ENCODE assay signal across 21 cellular contexts in the genomic region with DNA sequence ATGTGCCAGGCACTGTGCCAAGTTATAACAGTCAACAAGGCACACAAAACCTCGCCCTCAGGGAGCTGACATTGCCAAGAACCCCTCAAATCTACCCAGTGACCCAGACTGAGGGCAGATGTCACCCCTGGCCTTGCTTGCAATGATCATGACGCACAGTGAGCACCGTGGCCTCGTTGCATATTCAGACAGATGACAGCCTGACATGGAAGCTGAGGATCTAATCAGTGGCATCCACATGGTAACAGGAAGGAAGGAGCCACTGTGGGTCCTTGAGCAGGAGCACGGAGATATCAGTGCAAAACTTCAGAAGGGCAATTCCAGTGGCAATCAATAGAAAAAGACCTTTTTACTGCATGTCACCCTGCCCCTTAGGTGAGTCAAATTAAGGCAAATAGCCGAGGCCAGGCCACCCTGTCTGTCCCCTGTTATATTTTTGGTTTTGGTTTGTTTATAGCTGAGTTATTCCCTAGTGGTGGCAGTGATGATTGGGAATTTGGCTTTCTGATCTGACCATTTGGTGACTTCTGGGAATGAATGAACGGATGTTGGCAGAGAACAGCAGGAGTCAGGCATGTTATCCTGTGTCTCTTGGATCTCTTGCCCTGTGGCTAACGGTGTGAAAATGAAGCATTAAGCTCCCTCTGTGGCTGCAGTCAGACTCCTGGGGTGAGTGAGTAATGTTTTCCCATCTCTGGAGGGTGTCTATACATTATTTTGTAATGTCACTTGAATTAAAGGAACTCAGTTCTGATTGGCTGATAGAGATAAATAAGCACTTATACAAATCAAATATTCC. TPM values are rescaled to one million over a fixed set of nuclear protein-coding genes. Genes with fewer than 3 reads are reported as not detected.
A peak's percentile ranks its signal among the peaks of the same experiment; 100 is the strongest.
DNase-seq lines count a peak whose midpoint lies in the region; ATAC-seq and TF ChIP-seq lines count a peak whose summit lies in the region.
"Had no signal": no experiment of that assay in that cellular context is flagged by ENCODE, and none has a peak within 500 bp of the region (broad histone marks: within the 10 kb centered on the region; RNA-seq: fewer than 3 reads in every experiment).

No MANE protein-coding gene starts in this region.

- no peak overlapping the region for H2AFZ ChIP-seq in neural progenitor cell (replicated peaks)

- ATAC-seq in HG02588 (IDR thresholded peaks at IDR 0.05; ENCODE audit: unreplicated experiment): no peak
- ATAC-seq: HCT116, left colon had no signal

- no peaks in the 10 kb centered on the region for H3K4me1 ChIP-seq in neural progenitor cell
- H3K4me1 ChIP-seq: esophagus muscularis mucosa had no signal

- H3K27ac Mint-ChIP-seq in neural progenitor cell (no peak overlapping the region), HFFc6 (no peak overlapping the region)

- peak; percentile 25 for DNase-seq in H4 (ENCODE audit: low spot score)
- DNase-seq in NCI-H69 (lab: John Stamatoyannopoulos, UW): peak; percentile 83
- DNase-seq in cerebellum (ENCODE audit: low spot score): peak; percentile 45
- DNase-seq in neural progenitor cell (ENCODE audit: low spot score): no peak
- DNase-seq in NCI-H82 (lab: John Stamatoyannopoulos, UW): no peak
- DNase-seq in NCI-H1694 (lab: John Stamatoyannopoulos, UW): no peak
- DNase-seq in HFFc6: no peak
- DNase-seq: activated CD4-positive, alpha-beta T cell treated with anti-CD3 and anti-CD28 coated beads for 48 hours; activated T-cell treated with anti-CD3 and anti-CD28 coated beads, Interleukin-2, amount 50 U/mL, for 48 hours; DMS53; left colon; NCI-H187 treated with DMSO at 0.1 percent for 48 hours; NK-92 treated with Interleukin-12 subunit alpha and Interleukin-12 subunit beta, amount 100 ng/mL, for 24 hours; posterior cingulate gyrus; SIG-M5; T-helper 2 cell had no signal

- no peak overlapping the region for H3K4me2 ChIP-seq in neural progenitor cell

- H3F3A ChIP-seq in neural progenitor cell (ENCODE audit: low read depth): no peaks in the 10 kb centered on the region

- no peak overlapping the region for H3K27ac ChIP-seq in neural progenitor cell
- H3K27ac ChIP-seq: BLaER1 treated with 17β-estradiol and CSF1 and Interleukin-3, amounts not matched to agents 10 nM and 100 nM; coronary artery; esophagus muscularis mucosa had no signal

- H3K9ac ChIP-seq in neural progenitor cell: no peak overlapping the region
- H3K9ac ChIP-seq: BLaER1 treated with 17β-estradiol and CSF1 and Interleukin-3, amounts not matched to agents 10 nM and 100 nM had no signal

- H3K4me1 Mint-ChIP-seq in neural progenitor cell (peaks cover 11% of the 10 kb centered on the region), HFFc6 (ENCODE audit: low read depth) (peaks cover 6% of the 10 kb centered on the region; the same call in 1 of the 2 replicates)

- H3K36me3 ChIP-seq in neural progenitor cell: no peaks in the 10 kb centered on the region
- H3K36me3 ChIP-seq: BLaER1 treated with 17β-estradiol and CSF1 and Interleukin-3, amounts not matched to agents 10 nM and 100 nM; esophagus muscularis mucosa had no signal

- peak overlapping the region; percentile 0 for H3K4me3 Mint-ChIP-seq in neural progenitor cell
- no peak overlapping the region for H3K4me3 Mint-ChIP-seq in HFFc6

- TF ChIP-seq CTCF in neural progenitor cell (IDR thresholded peaks at IDR 0.05) (no peak), HFFc6 (IDR thresholded peaks at IDR 0.05) (no peak)

- H3K79me2 ChIP-seq in neural progenitor cell (ENCODE audit: low read depth): no peaks in the 10 kb centered on the region

- no peaks in the 10 kb centered on the region for H4K20me1 ChIP-seq in neural progenitor cell (ENCODE audit: low read depth)
- H4K20me1 ChIP-seq: BLaER1 treated with 17β-estradiol and CSF1 and Interleukin-3, amounts not matched to agents 10 nM and 100 nM had no signal

- H3K36me3 Mint-ChIP-seq in neural progenitor cell (no peaks in the 10 kb centered on the region), HFFc6 (ENCODE audit: low read depth) (no peaks in the 10 kb centered on the region)

- H3K27me3 ChIP-seq in neural progenitor cell: no peaks in the 10 kb centered on the region

- H3K9me3 Mint-ChIP-seq in neural progenitor cell (peaks cover 12% of the 10 kb centered on the region), HFFc6 (no peaks in the 10 kb centered on the region)

- no peak overlapping the region for H3K4me3 ChIP-seq in neural progenitor cell
- H3K4me3 ChIP-seq: BLaER1 treated with 17β-estradiol and CSF1 and Interleukin-3, amounts not matched to agents 10 nM and 100 nM; coronary artery; esophagus muscularis mucosa had no signal

- H3K27me3 Mint-ChIP-seq in neural progenitor cell (ENCODE audit: insufficient read depth, low read depth) (peaks cover 1% of the 10 kb centered on the region), HFFc6 (ENCODE audit: insufficient read depth) (no peaks in the 10 kb centered on the region; the same call in none of the 2 replicates)

- H3K9me3 ChIP-seq in neural progenitor cell (ENCODE audit: low read depth): no peaks in the 10 kb centered on the region
- H3K9me3 ChIP-seq: BLaER1 treated with 17β-estradiol and CSF1 and Interleukin-3, amounts not matched to agents 10 nM and 100 nM; esophagus muscularis mucosa had no signal

RNA-seq across cellular contexts. Expression of gene WDR13, which starts 20.4 kb away (rescaled TPM):
- total RNA-seq in H4 (2014; rRNA removed; shearing (Covaris generic)): 42.8 and 49.7 TPM in 2 replicates
- total RNA-seq in cerebellum: 48.5 TPM
- total RNA-seq in neural progenitor cell (ENCODE audit: low replicate concordance): 20.9 and 39.0 TPM in 2 replicates
- 10 to 100 TPM; 64.3 to 87.2 (median 71.8) TPM for total RNA-seq in HFFc6 (2021; fragmentation: NEBNext Ultra II Directional; extraction: Animal tissue kit (Norgen Biotek cat#: 25700))

RNA-seq across cellular contexts. Expression of gene RBM3, which starts 43.5 kb away (rescaled TPM):
- total RNA-seq in H4 (2014; rRNA removed; shearing (Covaris generic)): 154 and 175 TPM in 2 replicates
- 116 TPM for total RNA-seq in cerebellum
- total RNA-seq in neural progenitor cell (ENCODE audit: low replicate concordance): 101 and 130 TPM in 2 replicates
- total RNA-seq in HFFc6 (2021; fragmentation: NEBNext Ultra II Directional; extraction: Animal tissue kit (Norgen Biotek cat#: 25700)): 100 to 1,000 TPM; 151 to 471 (median 406) TPM

Comparison
In these comparisons a context has a peak if more than half of its experiments do, and no peak if none do; other contexts are left out.
1. DNase-seq: peak in H4 (single experiment), NCI-H69 (single experiment) and cerebellum (single experiment); none in neural progenitor cell (single experiment), NCI-H82 (single experiment), NCI-H1694 (single experiment) and HFFc6 (single experiment).